ENCODE assay signal across 1 cellular context in the genomic region with DNA sequence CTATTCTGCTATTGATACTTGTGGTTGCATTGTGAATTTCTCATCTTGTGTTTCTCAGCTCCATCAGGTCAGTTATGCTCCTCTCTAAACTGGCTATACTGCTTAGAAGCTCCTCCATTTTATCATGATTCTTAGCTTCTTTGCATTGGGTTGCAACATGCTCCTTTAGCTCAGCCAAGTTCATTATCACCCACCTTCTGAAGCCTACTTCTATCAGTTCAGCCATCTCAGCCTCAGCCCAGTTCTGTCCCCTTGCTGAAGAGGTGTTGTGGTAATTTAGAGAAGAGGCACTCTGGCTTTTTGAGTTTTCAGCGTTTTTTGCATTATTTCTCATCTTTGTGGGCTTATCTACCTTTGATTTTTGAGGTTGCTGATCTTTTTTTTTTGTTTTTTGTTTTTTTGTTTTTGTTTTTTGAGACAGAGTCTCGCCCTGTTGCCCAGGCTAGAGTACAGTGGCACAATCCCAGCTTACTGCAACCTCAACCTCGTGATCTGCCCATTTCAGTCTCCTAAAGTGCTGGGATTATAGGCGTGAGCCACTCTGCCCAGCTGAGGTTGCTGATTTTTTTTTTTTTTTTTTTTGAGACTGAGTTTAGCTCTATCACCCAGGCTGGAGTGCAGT.
TF ChIP-seq lines count a peak whose summit lies in the region.

No MANE protein-coding gene starts in this region.

TF ChIP-seq in K562, 482 proteins besides CTCF, POLR2A, EP300 and RAD21 (continued from another document):
- TF ChIP-seq, protein P1, sequence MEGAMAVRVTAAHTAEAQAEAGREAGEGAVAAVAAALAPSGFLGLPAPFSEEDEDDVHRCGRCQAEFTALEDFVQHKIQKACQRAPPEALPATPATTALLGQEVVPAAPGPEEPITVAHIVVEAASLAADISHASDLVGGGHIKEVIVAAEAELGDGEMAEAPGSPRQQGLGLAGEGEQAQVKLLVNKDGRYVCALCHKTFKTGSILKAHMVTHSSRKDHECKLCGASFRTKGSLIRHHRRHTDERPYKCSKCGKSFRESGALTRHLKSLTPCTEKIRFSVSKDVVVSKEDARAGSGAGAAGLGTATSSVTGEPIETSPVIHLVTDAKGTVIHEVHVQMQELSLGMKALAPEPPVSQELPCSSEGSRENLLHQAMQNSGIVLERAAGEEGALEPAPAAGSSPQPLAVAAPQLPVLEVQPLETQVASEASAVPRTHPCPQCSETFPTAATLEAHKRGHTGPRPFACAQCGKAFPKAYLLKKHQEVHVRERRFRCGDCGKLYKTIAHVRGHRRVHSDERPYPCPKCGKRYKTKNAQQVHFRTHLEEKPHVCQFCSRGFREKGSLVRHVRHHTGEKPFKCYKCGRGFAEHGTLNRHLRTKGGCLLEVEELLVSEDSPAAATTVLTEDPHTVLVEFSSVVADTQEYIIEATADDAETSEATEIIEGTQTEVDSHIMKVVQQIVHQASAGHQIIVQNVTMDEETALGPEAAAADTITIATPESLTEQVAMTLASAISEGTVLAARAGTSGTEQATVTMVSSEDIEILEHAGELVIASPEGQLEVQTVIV (CRISPR knock-in tag; IDR thresholded peaks at IDR 0.05; ENCODE audit: borderline replicate concordance), result no peak
- TF ChIP-seq L3MBTL2 (IDR thresholded peaks at IDR 0.05) (peak; percentile 51), MITF (IDR thresholded peaks at IDR 0.05) (no peak), KDM4B (IDR thresholded peaks at IDR 0.05; ENCODE audit: borderline replicate concordance in 2 of 2, low read depth in 1 of 2) (no peak), COPS2 (conservative IDR thresholded peaks at IDR 0.05) (no peak), LARP7 (IDR thresholded peaks at IDR 0.05) (peak; percentile 82), STAT5B (CRISPR knock-in tag; IDR thresholded peaks at IDR 0.05) (no peak), TFE3 (CRISPR knock-in tag; IDR thresholded peaks at IDR 0.05) (no peak), ZNF766 (CRISPR knock-in tag; conservative IDR thresholded peaks at IDR 0.05) (peak; percentile 71; the same call in 1 of the 2 replicates), CTBP1 (IDR thresholded peaks at IDR 0.05; ENCODE audit: borderline replicate concordance) (peak; percentile 69), EZH2 (IDR thresholded peaks at IDR 0.05; ENCODE audit: borderline replicate concordance, low read depth, low read length) (no peak), ZNF174 (CRISPR knock-in tag; IDR thresholded peaks at IDR 0.05) (no peak), ELF2 (CRISPR knock-in tag; IDR thresholded peaks at IDR 0.05) (no peak), PHF21A (IDR thresholded peaks at IDR 0.05; ENCODE audit: borderline replicate concordance, low read depth) (no peak), ZNF24 (IDR thresholded peaks at IDR 0.05) (no peak), ATF4 (CRISPR knock-in tag; IDR thresholded peaks at IDR 0.05) (peak; percentile 85), BRD9 (IDR thresholded peaks at IDR 0.05; ENCODE audit: low read depth, partially characterized antibody) (peak; percentile 19), CXXC5 (CRISPR knock-in tag; IDR thresholded peaks at IDR 0.05) (0 out of 2 replicates have a peak, but pooled peaks have one; percentile 20), ARID3A (IDR thresholded peaks at IDR 0.05; ENCODE audit: borderline replicate concordance, low read depth, low read length) (no peak), RCOR1 (IDR thresholded peaks at IDR 0.05; ENCODE audit: borderline replicate concordance in 1 of 2, low read depth in 2 of 2, low read length in 2 of 2) (peak in 1 of 2 experiments; percentile 54; a peak in 1 of 4 replicates), NFRKB (IDR thresholded peaks at IDR 0.05; ENCODE audit: low read depth) (0 out of 2 replicates have a peak, but pooled peaks have one; percentile 49), XRCC4 (IDR thresholded peaks at IDR 0.05; ENCODE audit: extremely low read depth, insufficient read depth, insufficient read length) (no peak)
